8 cellular contexts compared by ENCODE assay signal in the genomic region with DNA sequence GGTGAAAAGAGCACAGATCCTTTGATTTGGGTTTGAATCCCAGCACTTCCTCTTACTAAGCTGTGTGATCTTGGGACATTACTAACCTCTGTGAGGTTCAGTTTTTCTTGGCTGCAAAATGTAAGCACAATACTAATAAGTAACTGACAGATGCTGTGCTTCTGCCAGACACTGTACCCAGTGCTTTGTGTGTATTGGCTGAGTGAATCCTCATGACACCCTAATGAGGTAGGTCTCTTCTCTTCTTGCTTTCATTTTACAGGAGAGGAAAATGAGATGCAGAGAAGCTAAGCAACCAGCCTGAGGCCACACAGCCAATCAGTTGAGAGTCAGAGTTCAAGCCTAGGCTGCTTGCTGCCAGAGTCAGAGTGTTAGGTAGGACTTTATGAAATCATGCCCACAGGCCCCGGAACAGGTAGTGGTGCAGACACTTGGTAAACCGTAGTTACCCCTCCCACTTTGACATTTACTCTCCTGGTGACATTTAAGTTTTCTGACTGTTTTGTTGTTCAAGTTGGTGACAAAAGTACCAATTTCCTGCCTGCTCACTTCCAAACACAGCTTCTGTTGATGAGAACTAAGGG. TPM values are rescaled to one million over a fixed set of nuclear protein-coding genes. Genes with fewer than 3 reads are reported as not detected.
A peak's percentile ranks its signal among the peaks of the same experiment; 100 is the strongest.
DNase-seq lines count a peak whose midpoint lies in the region; ATAC-seq and TF ChIP-seq lines count a peak whose summit lies in the region.

No MANE protein-coding gene starts in this region.

- no peak overlapping the region for H3K4me2 ChIP-seq in smooth muscle cell

- H3K36me3 ChIP-seq in smooth muscle cell (ENCODE audit: low read depth): no peaks in the 10 kb centered on the region

- H3K27me3 Mint-ChIP-seq in IgD-negative memory B cell: no peaks in the 10 kb centered on the region
- H3K27me3 Mint-ChIP-seq in activated CD8-positive, alpha-beta memory T cell treated with anti-CD3 and anti-CD28 coated beads, Interleukin-2, amount 10 ng/mL, durations not matched to agents 7 days and 5 days: no peaks in the 10 kb centered on the region

- peak; percentile 28 for DNase-seq in AG09309 (ENCODE audit: low read depth)
- peak; percentile 96 for DNase-seq in activated CD8-positive, alpha-beta memory T cell treated with anti-CD3 and anti-CD28 coated beads, Interleukin-2, amount 10 ng/mL, durations not matched to agents 7 days and 5 days
- DNase-seq in fibroblast of villous mesenchyme (ENCODE audit: low read depth): peak; percentile 57
- peak; percentile 57 to 66 (median 59) for DNase-seq in stimulated activated CD4-positive, alpha-beta T cell treated with anti-CD3 and anti-CD28 coated beads, TNF-alpha, amount 100 ng/mL, for 24 hours (ENCODE audit: low read depth in 3 of 3)
- DNase-seq in UCSD-AML1 (lab: John Stamatoyannopoulos, UW; ENCODE audit: unreplicated experiment): no peak
- DNase-seq in smooth muscle cell (lab: John Stamatoyannopoulos, UW; ENCODE audit: unreplicated experiment): no peak

- 93% methylated on average over 2 of the region's 2 CpGs for WGBS in smooth muscle cell (ENCODE audit: low lambda C conversion rate)

- no peaks in the 10 kb centered on the region for H3K9me3 ChIP-seq in smooth muscle cell (replicated peaks; ENCODE audit: low read depth)

- no peaks in the 10 kb centered on the region for H4K20me1 ChIP-seq in smooth muscle cell (ENCODE audit: low read depth)

- no peak overlapping the region for H3K9ac ChIP-seq in smooth muscle cell (ENCODE audit: low read depth)

- peaks cover 6% of the 10 kb centered on the region for H3K4me1 ChIP-seq in smooth muscle cell (ENCODE audit: low read depth)

- peaks cover 37 to 48% (median 43%) of the 10 kb centered on the region in 3 donors for H3K4me1 Mint-ChIP-seq in IgD-negative memory B cell
- peaks cover 88% of the 10 kb centered on the region for H3K4me1 Mint-ChIP-seq in activated CD8-positive, alpha-beta memory T cell treated with anti-CD3 and anti-CD28 coated beads, Interleukin-2, amount 10 ng/mL, durations not matched to agents 7 days and 5 days

- H3F3A ChIP-seq in smooth muscle cell (ENCODE audit: low read depth): no peaks in the 10 kb centered on the region

- peaks cover 2% of the 10 kb centered on the region for H3K36me3 Mint-ChIP-seq in IgD-negative memory B cell
- H3K36me3 Mint-ChIP-seq in activated CD8-positive, alpha-beta memory T cell treated with anti-CD3 and anti-CD28 coated beads, Interleukin-2, amount 10 ng/mL, durations not matched to agents 7 days and 5 days: peaks cover 15% of the 10 kb centered on the region

- no peak overlapping the region for H3K27ac ChIP-seq in smooth muscle cell (ENCODE audit: low read depth)

- peak; percentile 80 for ATAC-seq in GM19468 (IDR thresholded peaks at IDR 0.05; ENCODE audit: extremely low read depth, unreplicated experiment)
- peak; percentile 88 for ATAC-seq in activated CD8-positive, alpha-beta memory T cell treated with anti-CD3 and anti-CD28 coated beads, Interleukin-2, amount 10 ng/mL, durations not matched to agents 7 days and 5 days

- no peaks in the 10 kb centered on the region for H3K79me2 ChIP-seq in smooth muscle cell (ENCODE audit: low read depth)

- H2AFZ ChIP-seq in smooth muscle cell (ENCODE audit: low read depth): no peak overlapping the region

- no peak for TF ChIP-seq CTCF in AG09309 (IDR thresholded peaks at IDR 0.05; ENCODE audit: control insufficient read depth, insufficient read depth, low read depth, low read length, missing control alignments)
- TF ChIP-seq CTCF in fibroblast of villous mesenchyme (IDR thresholded peaks at IDR 0.05; ENCODE audit: insufficient read depth, low read depth, low read length): no peak
- no peak for TF ChIP-seq CTCF in smooth muscle cell (IDR thresholded peaks at IDR 0.05; ENCODE audit: borderline replicate concordance, insufficient read depth, poor library complexity, severe bottlenecking)

- H3K4me3 ChIP-seq in AG09309 (ENCODE audit: control insufficient read depth, low read depth, low read length) (no peak overlapping the region), fibroblast of villous mesenchyme (ENCODE audit: low read depth, low read length) (no peak overlapping the region), smooth muscle cell (no peak overlapping the region)

- peak overlapping the region; percentile 30 to 82 (median 45) for H3K4me3 Mint-ChIP-seq in IgD-negative memory B cell
- peak overlapping the region; percentile 59 for H3K4me3 Mint-ChIP-seq in activated CD8-positive, alpha-beta memory T cell treated with anti-CD3 and anti-CD28 coated beads, Interleukin-2, amount 10 ng/mL, durations not matched to agents 7 days and 5 days

- no peaks in the 10 kb centered on the region for H3K27me3 ChIP-seq in smooth muscle cell (ENCODE audit: low read depth)

- CTCF ChIA-PET in activated CD8-positive, alpha-beta memory T cell treated with anti-CD3 and anti-CD28 coated beads, Interleukin-2, amount 10 ng/mL, durations not matched to agents 7 days and 5 days (lab: Charles Lee): interaction anchor here (0.5 to 5.6 kb wide), 17 partner anchors 9 to 266 kb away, joined by 3 to 31 read pairs (median 3); no protein-coding TSS in a partner anchor

- H3K9me3 Mint-ChIP-seq in IgD-negative memory B cell: no peaks in the 10 kb centered on the region
- H3K9me3 Mint-ChIP-seq in activated CD8-positive, alpha-beta memory T cell treated with anti-CD3 and anti-CD28 coated beads, Interleukin-2, amount 10 ng/mL, durations not matched to agents 7 days and 5 days (ENCODE audit: low read depth): no peaks in the 10 kb centered on the region

- peak overlapping the region; percentile 71 to 83 (median 72) for H3K27ac Mint-ChIP-seq in IgD-negative memory B cell
- peak overlapping the region; percentile 98 for H3K27ac Mint-ChIP-seq in activated CD8-positive, alpha-beta memory T cell treated with anti-CD3 and anti-CD28 coated beads, Interleukin-2, amount 10 ng/mL, durations not matched to agents 7 days and 5 days

RNA-seq across cellular contexts. Expression of gene PTPRJ, which starts 21.2 kb away (rescaled TPM):
- 8.1 TPM for polyA plus RNA-seq in IgD-negative memory B cell
- 10 to 100 TPM; 74.3 to 80.5 TPM for total RNA-seq in activated CD8-positive, alpha-beta memory T cell treated with anti-CD3 and anti-CD28 coated beads, Interleukin-2, amount 10 ng/mL, durations not matched to agents 7 days and 5 days
- total RNA-seq in fibroblast of villous mesenchyme: 18.7 and 29.8 TPM in 2 replicates
- 2.6 and 6.3 TPM in 2 replicates for total RNA-seq in smooth muscle cell
- polyA plus RNA-seq in smooth muscle cell: 1.5 and 1.7 TPM in 2 replicates

Comparison
In these comparisons a context has a peak if more than half of its experiments do, and no peak if none do; other contexts are left out.
1. DNase-seq: peak in AG09309 (single experiment), activated CD8-positive, alpha-beta memory T cell treated with anti-CD3 and anti-CD28 coated beads, Interleukin-2, amount 10 ng/mL, durations not matched to agents 7 days and 5 days (single experiment), fibroblast of villous mesenchyme (single experiment) and stimulated activated CD4-positive, alpha-beta T cell treated with anti-CD3 and anti-CD28 coated beads, TNF-alpha, amount 100 ng/mL, for 24 hours (3 of 3); none in UCSD-AML1 (single experiment) and smooth muscle cell (single experiment).